ENCODE assay signal across 14 cellular contexts in the genomic region with DNA sequence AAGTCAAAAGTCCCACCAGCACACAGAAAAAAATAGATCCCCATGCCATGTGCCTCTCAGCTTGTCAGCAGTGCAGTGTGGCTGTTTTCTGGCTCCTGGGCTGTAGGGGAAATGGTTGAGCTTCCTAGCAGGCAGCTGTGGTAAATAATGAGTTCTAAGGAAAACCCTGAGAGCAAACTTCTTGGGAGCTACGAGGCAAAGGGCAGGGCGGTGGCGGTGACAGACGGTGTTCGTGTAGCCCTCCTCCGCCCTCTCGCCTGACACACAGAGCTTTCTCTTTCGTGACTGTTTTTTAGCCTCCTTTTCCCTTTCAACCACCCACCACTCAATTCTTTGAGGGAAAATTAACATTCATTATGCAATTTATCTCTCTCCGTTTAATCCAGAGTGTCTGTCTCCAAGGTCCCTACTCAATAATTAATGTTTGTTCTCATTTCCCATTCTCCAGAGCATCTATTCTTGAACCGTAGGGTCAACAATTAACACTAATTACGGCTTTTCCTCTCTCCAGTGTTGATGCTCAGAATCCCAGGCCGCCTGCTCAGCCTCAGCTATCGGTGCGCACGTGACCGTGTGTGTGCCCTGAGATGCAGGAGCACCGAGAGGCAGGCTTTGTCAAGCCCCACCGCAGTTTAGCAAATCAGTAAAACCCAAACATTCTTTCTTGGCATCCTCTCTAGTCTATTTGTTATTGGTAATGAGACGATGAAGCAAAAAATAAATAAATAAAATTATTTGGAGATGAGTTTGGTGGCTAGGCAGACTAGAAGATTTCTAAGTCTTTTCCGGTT. TPM values are rescaled to one million over a fixed set of nuclear protein-coding genes. Genes with fewer than 3 reads are reported as not detected.
A peak's percentile ranks its signal among the peaks of the same experiment; 100 is the strongest.
DNase-seq lines count a peak whose midpoint lies in the region; ATAC-seq and TF ChIP-seq lines count a peak whose summit lies in the region.
"Had no signal": no experiment of that assay in that cellular context is flagged by ENCODE, and none has a peak within 500 bp of the region (broad histone marks: within the 10 kb centered on the region; RNA-seq: fewer than 3 reads in every experiment).

No MANE protein-coding gene starts in this region.

- ATAC-seq in IMR-90 (ENCODE audit: low read depth) = peak; percentile 86
- no peak for ATAC-seq in stimulated activated naive CD8-positive, alpha-beta T cell treated with anti-CD3 and anti-CD28 coated beads, Interleukin-15, amount 100 ng/mL, for 72 hours
- no peak for ATAC-seq in HG03175 (IDR thresholded peaks at IDR 0.05; ENCODE audit: unreplicated experiment)

- H4K20me1 ChIP-seq in IMR-90 (ENCODE audit: insufficient read depth, low read length) = no peaks in the 10 kb centered on the region

- H3K14ac ChIP-seq in IMR-90 (replicated peaks; ENCODE audit: low read depth, low read length) = peak overlapping the region; percentile 71

- peak overlapping the region; percentile 63 for H2AK5ac ChIP-seq in IMR-90 (ENCODE audit: low read depth, low read length)

- dilution Hi-C loops in IMR-90 (cut with HindIII; ENCODE audit: low sequenced_read_pairs, unreplicated experiment) = no loop called here

- H3K9me1 ChIP-seq in IMR-90 (ENCODE audit: insufficient read depth, low read length) = peaks cover 10% of the 10 kb centered on the region

- H3K27ac Mint-ChIP-seq in stimulated activated naive CD8-positive, alpha-beta T cell treated with anti-CD3 and anti-CD28 coated beads, Interleukin-15, amount 100 ng/mL, for 72 hours = no peak overlapping the region
- H3K27ac Mint-ChIP-seq: immature natural killer cell had no signal

- TF ChIP-seq CTCF in IMR-90 (conservative IDR thresholded peaks at IDR 0.05; ENCODE audit: low read depth, low read length) (no peak), ovary (IDR thresholded peaks at IDR 0.05) (no peak)

- H3K9me3 ChIP-seq in IMR-90 (ENCODE audit: control insufficient read depth, insufficient read depth, low read length) (no peaks in the 10 kb centered on the region), ovary (no peaks in the 10 kb centered on the region)
- H3K9me3 ChIP-seq: thyroid gland had no signal

- H2BK20ac ChIP-seq in IMR-90 (ENCODE audit: low read depth, low read length) = peak overlapping the region; percentile 87

- WGBS in IMR-90 (ENCODE audit: extremely low coverage in 2 of 2, insufficient read length in 1 of 2), 2 experiments = 40% methylated on average over 1 of the region's 20 CpGs; no CpG with 5 or more reads in 1 of the 2 experiments
- whole genome bisulfite sequencing in ovary, 3 donors = 36 to 53% (median 41%) methylated on average over 20 of the region's 20 CpGs

- CTCF ChIA-PET in IMR-90 (lab: Yijun Ruan, JAX) = no interaction called here

- peak overlapping the region; percentile 84 for H4K91ac ChIP-seq in IMR-90 (ENCODE audit: insufficient read depth, low read depth, low read length)

- TF ChIP-seq RAD21 in IMR-90 (IDR thresholded peaks at IDR 0.05; ENCODE audit: low read length) = no peak

- peaks cover 12% of the 10 kb centered on the region for H3K27me3 Mint-ChIP-seq in stimulated activated naive CD8-positive, alpha-beta T cell treated with anti-CD3 and anti-CD28 coated beads, Interleukin-15, amount 100 ng/mL, for 72 hours

- H4K5ac ChIP-seq in IMR-90 (ENCODE audit: low read depth, low read length) = peak overlapping the region; percentile 68

- peaks cover 32% of the 10 kb centered on the region for H3K4me1 Mint-ChIP-seq in stimulated activated naive CD8-positive, alpha-beta T cell treated with anti-CD3 and anti-CD28 coated beads, Interleukin-15, amount 100 ng/mL, for 72 hours
- H3K4me1 Mint-ChIP-seq: CD8-positive, alpha-beta memory T cell; immature natural killer cell had no signal

- H3K79me1 ChIP-seq in IMR-90 (ENCODE audit: low read depth in 1 of 2, low read length in 2 of 2) = no peaks in the 10 kb centered on the region

- peaks cover 0 to 9% of the 10 kb centered on the region in 2 donors for H3K9me3 Mint-ChIP-seq in stimulated activated naive CD8-positive, alpha-beta T cell treated with anti-CD3 and anti-CD28 coated beads, Interleukin-15, amount 100 ng/mL, for 72 hours
- H3K9me3 Mint-ChIP-seq: CD8-positive, alpha-beta memory T cell had no signal

- peak overlapping the region; percentile 76; the same call in 2 of the 3 replicates for H2BK15ac ChIP-seq in IMR-90 (ENCODE audit: low read depth, low read length)

- H2BK120ac ChIP-seq in IMR-90 (ENCODE audit: low read depth, low read length) = peak overlapping the region; percentile 92

- peak overlapping the region; percentile 59 for H2BK5ac ChIP-seq in IMR-90 (ENCODE audit: low read depth, low read length, poor library complexity, severe bottlenecking)

- H2AFZ ChIP-seq in IMR-90 (replicated peaks; ENCODE audit: low read length, poor library complexity) = peak overlapping the region; percentile 69

- BruUV-seq in IMR-90 (replicated peaks; lab: Mats Ljungman, UMichigan) = no TSS peak

- H3K4ac ChIP-seq in IMR-90 (ENCODE audit: low read depth, low read length) = peak overlapping the region; percentile 61

- H3K4me3 ChIP-seq in IMR-90 (ENCODE audit: insufficient read depth, low read depth, low read length) = no peak overlapping the region
- no peak overlapping the region for H3K4me3 ChIP-seq in ovary
- H3K4me3 ChIP-seq: smooth muscle cell, thyroid gland had no signal

- H3K4me3 Mint-ChIP-seq in stimulated activated naive CD8-positive, alpha-beta T cell treated with anti-CD3 and anti-CD28 coated beads, Interleukin-15, amount 100 ng/mL, for 72 hours = peak overlapping the region in 1 of 2 donors; percentile 2
- H3K4me3 Mint-ChIP-seq: CD8-positive, alpha-beta memory T cell; immature natural killer cell had no signal

- peak overlapping the region; percentile 21 for H3K23ac ChIP-seq in IMR-90 (ENCODE audit: low read depth, low read length)

- H3K27ac ChIP-seq in IMR-90 (ENCODE audit: insufficient read depth, low read length) (peak overlapping the region; percentile 28), ovary (no peak overlapping the region)
- H3K27ac ChIP-seq: thyroid gland had no signal

- no peaks in the 10 kb centered on the region for H3K36me3 ChIP-seq in IMR-90 (ENCODE audit: control insufficient read depth, insufficient read depth, low read length)
- no peaks in the 10 kb centered on the region for H3K36me3 ChIP-seq in ovary
- H3K36me3 ChIP-seq: thyroid gland had no signal

- peak overlapping the region; percentile 36 to 58; a peak in 3 of 4 replicates for H4K8ac ChIP-seq in IMR-90 (ENCODE audit: low read depth in 2 of 2, low read length in 2 of 2)

- no peak overlapping the region for H3K56ac ChIP-seq in IMR-90 (ENCODE audit: extremely low read depth, insufficient read depth, low read length)

- H3K4me2 ChIP-seq in IMR-90 (ENCODE audit: low read depth, low read length) = peak overlapping the region; percentile 4
- H3K4me2 ChIP-seq: smooth muscle cell had no signal

- in situ Hi-C loops in IMR-90 (cut with MboI; ENCODE audit: low sequenced_read_pairs) = no loop called here

- no peaks in the 10 kb centered on the region for H3K27me3 ChIP-seq in IMR-90 (ENCODE audit: control insufficient read depth, insufficient read depth, low read length)
- H3K27me3 ChIP-seq in ovary = no peaks in the 10 kb centered on the region
- H3K27me3 ChIP-seq: thyroid gland had no signal

- H2AK9ac ChIP-seq in IMR-90 (replicated peaks; ENCODE audit: low read depth, low read length, poor library complexity) = peak overlapping the region; percentile 47

- peak overlapping the region; percentile 44 for H3K18ac ChIP-seq in IMR-90 (ENCODE audit: low read depth, low read length)

- DNase-seq in IMR-90 (peak; percentile 45), NCI-H2227 (lab: John Stamatoyannopoulos, UW; ENCODE audit: unreplicated experiment) (peak; percentile 75), fibroblast of gingiva (ENCODE audit: low read depth) (peak; percentile 44), ovary (peak in 3 of 5 donors; percentile 33 to 54 (median 35)), NOMO-1 treated with dmso at 0.1 percent for 144 hours (lab: John Stamatoyannopoulos, UW; ENCODE audit: unreplicated experiment) (no peak)
- DNase-seq in stimulated activated naive CD8-positive, alpha-beta T cell treated with anti-CD3 and anti-CD28 coated beads, Interleukin-15, amount 100 ng/mL, for 72 hours = no peak
- DNase-seq: CD8-positive, alpha-beta memory T cell; foreskin fibroblast; immature natural killer cell; NCI-H226; T1000; thyroid gland had no signal

- POLR2A ChIA-PET in IMR-90 (lab: Charles Lee; ENCODE audit: unreplicated experiment) = interaction anchor here (0.5 kb wide), 1 partner anchor 104 kb away, joined by 3 read pairs; no protein-coding TSS in a partner anchor

- H3K9ac ChIP-seq in IMR-90 (ENCODE audit: low read depth, low read length) = peak overlapping the region; percentile 13; the same call in 1 of the 2 replicates

- intact Hi-C loops in IMR-90 (cut with micrococcal nuclease) = no loop called here
- intact Hi-C loops in ovary (cut with DNase I) = no loop called here

- TF ChIP-seq POLR2A in IMR-90 (IDR thresholded peaks at IDR 0.05; ENCODE audit: low read depth, low read length) (no peak), ovary (IDR thresholded peaks at IDR 0.05) (no peak)

- H3K4me1 ChIP-seq in IMR-90 (ENCODE audit: control insufficient read depth, insufficient read depth, low read length) = peaks cover 15% of the 10 kb centered on the region
- peaks cover 4% of the 10 kb centered on the region for H3K4me1 ChIP-seq in ovary (ENCODE audit: insufficient read depth)
- H3K4me1 ChIP-seq: thyroid gland had no signal

- TF ChIP-seq EP300 in ovary (IDR thresholded peaks at IDR 0.05) = no peak

TF ChIP-seq in IMR-90, 13 proteins besides CTCF, POLR2A, EP300 and RAD21:
- TF ChIP-seq USF2 (IDR thresholded peaks at IDR 0.05; ENCODE audit: low read depth, low read length) = peak; percentile 85
- peak; percentile 84 for TF ChIP-seq BHLHE40 (IDR thresholded peaks at IDR 0.05; ENCODE audit: low read depth, low read length)
- no peak for TF ChIP-seq MXI1 (IDR thresholded peaks at IDR 0.05; ENCODE audit: borderline replicate concordance, low read depth, low read length)
TF ChIP-seq in IMR-90: peak in this region for 2.

RNA-seq across cellular contexts. Expression of gene KIAA2012, which starts 50.1 kb away (rescaled TPM):
- total RNA-seq in IMR-90 (2012; rRNA removed) (under 0.01 TPM in 2 replicates), ovary (1 to 10 TPM in 1 of 7 donors, under 1 TPM in 4, not detected in 2; 0.24 to 5.2 (median 0.60) TPM)
- polyA plus RNA-seq in IMR-90 (2012; rRNA removed) (0.04 and 0.09 TPM in 2 replicates), ovary (under 1 TPM; 0.05 to 0.10 TPM)
- polyA plus RNA-seq in IMR-90 (2012; cell fraction: cytosol; rRNA removed) = 0.04 and 0.05 TPM in 2 replicates
- polyA plus RNA-seq in IMR-90 (2012; cell fraction: nucleus; rRNA removed; ENCODE audit: low replicate concordance) = 0.61 and 1.0 TPM in 2 replicates
- total RNA-seq: CD8-positive, alpha-beta memory T cell; smooth muscle cell; thyroid gland had no signal
- polyA plus RNA-seq: CD8-positive, alpha-beta memory T cell; immature natural killer cell; smooth muscle cell had no signal

Comparison
In these comparisons a context has a peak if more than half of its experiments do, and no peak if none do; other contexts are left out.
1. DNase-seq: peak in IMR-90 (single experiment), NCI-H2227 (single experiment), fibroblast of gingiva (single experiment) and ovary (3 of 5); none in NOMO-1 treated with dmso at 0.1 percent for 144 hours (single experiment) and stimulated activated naive CD8-positive, alpha-beta T cell treated with anti-CD3 and anti-CD28 coated beads, Interleukin-15, amount 100 ng/mL, for 72 hours (0 of 2).